ENCODE assay signal across 8 cellular contexts in the genomic region with DNA sequence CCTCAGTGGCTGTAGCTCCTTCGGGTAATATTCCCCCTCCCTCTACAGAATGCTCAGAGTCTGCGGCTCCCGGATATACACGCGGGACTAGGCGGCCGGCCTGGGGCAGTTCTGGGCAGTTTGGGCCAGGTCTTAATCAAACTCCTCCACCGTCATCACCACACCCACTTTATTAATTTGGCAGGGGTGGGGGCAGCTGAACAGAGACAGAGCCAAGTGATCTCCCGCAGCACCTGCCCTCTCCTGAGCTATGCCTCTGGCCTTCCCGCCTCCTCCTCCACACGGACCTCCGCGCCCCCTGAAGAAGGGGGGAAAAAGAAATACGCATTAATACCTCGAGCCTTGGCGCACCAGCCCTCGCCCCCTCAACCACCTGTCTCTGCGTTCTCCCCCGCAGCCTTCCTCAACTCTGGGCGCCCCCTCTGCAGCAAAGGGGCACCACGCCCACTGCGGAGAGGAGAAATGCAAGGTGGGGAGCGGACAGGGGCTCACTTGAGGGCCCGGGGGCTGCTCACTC. TPM values are rescaled to one million over a fixed set of nuclear protein-coding genes. Genes with fewer than 3 reads are reported as not detected.
DNase-seq lines count a peak whose midpoint lies in the region; ATAC-seq and TF ChIP-seq lines count a peak whose summit lies in the region.

No MANE protein-coding gene starts in this region.

- peaks cover 25% of the 10 kb centered on the region for H3K36me3 Mint-ChIP-seq in activated CD4-positive, alpha-beta T cell treated with anti-CD3 and anti-CD28 coated beads, Interleukin-2, amount 10 ng/mL, durations not matched to agents 24 days and 14 days (ENCODE audit: low read depth)
- peaks cover 21 to 35% of the 10 kb centered on the region in 2 donors for H3K36me3 Mint-ChIP-seq in activated naive CD4-positive, alpha-beta T cell treated with anti-CD3 and anti-CD28 coated beads, Interleukin-2, amount 50 U/mL, for 72 hours

- intact Hi-C loops in activated CD4-positive, alpha-beta T cell treated with anti-CD3 and anti-CD28 coated beads, Interleukin-2, amount 10 ng/mL, durations not matched to agents 24 days and 14 days (cut with micrococcal nuclease), result no loop called here
- intact Hi-C loops in heart right ventricle (cut with DNase I) (loop anchor here in 5 of 10 donors (1.0 to 5.0 kb wide), 4 partner anchors 36 to 42 kb away; no protein-coding TSS in a partner anchor), posterior vena cava (cut with DNase I) (no loop called here)

- H3K4me3 ChIP-seq in Jurkat, Clone E6-1 (ENCODE audit: low read length), result peak overlapping the region; percentile 90
- H3K4me3 ChIP-seq in heart right ventricle, result peak overlapping the region; percentile 76 to 97 (median 84)

- H3K4me3 Mint-ChIP-seq in activated CD4-positive, alpha-beta T cell treated with anti-CD3 and anti-CD28 coated beads, Interleukin-2, amount 10 ng/mL, durations not matched to agents 24 days and 14 days, result peak overlapping the region; percentile 93

- H3K36me3 ChIP-seq in heart right ventricle, result peaks cover 0 to 22% (median 4%) of the 10 kb centered on the region in 9 donors

- no peaks in the 10 kb centered on the region for H3K27me3 ChIP-seq in heart right ventricle

- H3K27ac ChIP-seq in heart right ventricle, result peak overlapping the region; percentile 93 to 99 (median 96)

- H3K27ac Mint-ChIP-seq in activated CD4-positive, alpha-beta T cell treated with anti-CD3 and anti-CD28 coated beads, Interleukin-2, amount 10 ng/mL, durations not matched to agents 24 days and 14 days, result peak overlapping the region; percentile 91
- H3K27ac Mint-ChIP-seq in activated naive CD4-positive, alpha-beta T cell treated with anti-CD3 and anti-CD28 coated beads, Interleukin-2, amount 50 U/mL, for 72 hours, result peak overlapping the region; percentile 93 to 95

- ATAC-seq in activated naive CD4-positive, alpha-beta T cell treated with anti-CD3 and anti-CD28 coated beads, Interleukin-2, amount 50 U/mL, for 72 hours, result peak; percentile 3 to 44
- ATAC-seq in heart right ventricle, result peak; percentile 12 to 69 (median 61)

- DNase-seq in activated CD4-positive, alpha-beta T cell treated with anti-CD3 and anti-CD28 coated beads, Interleukin-2, amount 10 ng/mL, durations not matched to agents 24 days and 14 days, result peak; percentile 80
- DNase-seq in activated CD4-positive, alpha-beta T cell treated with anti-CD3 and anti-CD28 coated beads, Interleukin-2, amount 50 U/mL, for 1 hour, result no peak
- no peak for DNase-seq in Jurkat, Clone E6-1 (ENCODE audit: low read depth, low spot score)
- no peak for DNase-seq in activated naive CD4-positive, alpha-beta T cell treated with anti-CD3 and anti-CD28 coated beads, Interleukin-2, amount 50 U/mL, for 72 hours (ENCODE audit: low spot score in 2 of 2)
- DNase-seq in heart right ventricle (peak; percentile 38 to 54), posterior vena cava (ENCODE audit: low spot score) (peak; percentile 90), COLO829 (ENCODE audit: low spot score) (no peak), GF-D8 (lab: John Stamatoyannopoulos, UW) (no peak)

- no peaks in the 10 kb centered on the region for H3K27me3 Mint-ChIP-seq in activated CD4-positive, alpha-beta T cell treated with anti-CD3 and anti-CD28 coated beads, Interleukin-2, amount 10 ng/mL, durations not matched to agents 24 days and 14 days

- WGBS in heart right ventricle, 2 donors, result 2 to 8% methylated on average over 20 to 24 of the region's 24 CpGs

- no peaks in the 10 kb centered on the region for H3K9me3 Mint-ChIP-seq in activated CD4-positive, alpha-beta T cell treated with anti-CD3 and anti-CD28 coated beads, Interleukin-2, amount 10 ng/mL, durations not matched to agents 24 days and 14 days
- H3K9me3 Mint-ChIP-seq in activated naive CD4-positive, alpha-beta T cell treated with anti-CD3 and anti-CD28 coated beads, Interleukin-2, amount 50 U/mL, for 72 hours, result no peaks in the 10 kb centered on the region

- no peak for TF ChIP-seq CTCF in heart right ventricle (IDR thresholded peaks at IDR 0.05)

- peaks cover 19 to 73% (median 63%) of the 10 kb centered on the region in 9 donors for H3K4me1 ChIP-seq in heart right ventricle

- no peaks in the 10 kb centered on the region for H3K9me3 ChIP-seq in heart right ventricle

- H3K4me1 Mint-ChIP-seq in activated CD4-positive, alpha-beta T cell treated with anti-CD3 and anti-CD28 coated beads, Interleukin-2, amount 10 ng/mL, durations not matched to agents 24 days and 14 days, result peaks cover 75% of the 10 kb centered on the region

RNA-seq across cellular contexts. Expression of gene CD34, which starts 42.6 kb away (rescaled TPM):
- total RNA-seq in activated CD4-positive, alpha-beta T cell treated with anti-CD3 and anti-CD28 coated beads, Interleukin-2, amount 10 ng/mL, durations not matched to agents 24 days and 14 days, result not detected in 2 replicates
- polyA plus RNA-seq in Jurkat, Clone E6-1 (2012; ENCODE audit: insufficient read depth, insufficient read length), result not detected
- total RNA-seq in activated naive CD4-positive, alpha-beta T cell treated with anti-CD3 and anti-CD28 coated beads, Interleukin-2, amount 50 U/mL, for 72 hours, result under 1 TPM; 0.07 to 0.16 TPM
- total RNA-seq in heart right ventricle, result 10 to 100 TPM; 44.7 to 97.0 (median 59.2) TPM
- polyA plus RNA-seq in heart right ventricle, result 10 to 100 TPM; 38.8 to 48.0 TPM
- 100 to 1,000 TPM in 1 of 2 donors, 10 to 100 TPM in 1; 58.1 to 154 TPM for total RNA-seq in posterior vena cava

Comparison
In these comparisons a context has a peak if more than half of its experiments do, and no peak if none do; other contexts are left out.
1. DNase-seq: peak in activated CD4-positive, alpha-beta T cell treated with anti-CD3 and anti-CD28 coated beads, Interleukin-2, amount 10 ng/mL, durations not matched to agents 24 days and 14 days (single experiment), heart right ventricle (2 of 2) and posterior vena cava (single experiment); none in activated CD4-positive, alpha-beta T cell treated with anti-CD3 and anti-CD28 coated beads, Interleukin-2, amount 50 U/mL, for 1 hour (single experiment), Jurkat, Clone E6-1 (single experiment), activated naive CD4-positive, alpha-beta T cell treated with anti-CD3 and anti-CD28 coated beads, Interleukin-2, amount 50 U/mL, for 72 hours (0 of 2), COLO829 (single experiment) and GF-D8 (single experiment).
2. RNA of gene CD34, which starts 42.6 kb away (total RNA-seq): 58.1 to 154 TPM in posterior vena cava and 44.7 to 97.0 TPM in heart right ventricle; 0.07 to 0.16 TPM in activated naive CD4-positive, alpha-beta T cell treated with anti-CD3 and anti-CD28 coated beads, Interleukin-2, amount 50 U/mL, for 72 hours and not detected in activated CD4-positive, alpha-beta T cell treated with anti-CD3 and anti-CD28 coated beads, Interleukin-2, amount 10 ng/mL, durations not matched to agents 24 days and 14 days; every median in the first group is over 10 times any median in the second.